Comparison of ENCODE assay signal across 16 cellular contexts in the genomic region with DNA sequence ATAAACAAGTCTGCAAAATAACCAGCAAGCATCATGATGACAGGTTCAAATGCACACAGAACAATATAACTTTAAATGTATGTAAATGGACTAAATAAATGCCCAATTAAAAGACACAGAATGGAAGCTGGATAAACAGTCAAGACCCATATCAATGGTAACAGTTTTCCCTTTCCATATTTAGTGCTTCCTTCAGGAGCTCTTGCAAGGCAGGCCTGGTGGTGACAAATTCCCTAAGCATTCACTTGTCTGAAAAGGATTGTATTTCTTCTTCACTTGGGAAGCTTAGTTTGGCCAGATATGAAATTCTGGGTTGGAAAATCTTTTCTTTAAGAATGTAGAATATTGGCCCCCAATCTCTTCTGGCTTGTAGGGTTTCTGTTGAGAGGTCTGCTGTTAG.
"Had no signal": no experiment of that assay in that cellular context is flagged by ENCODE, and none has a peak within 500 bp of the region (broad histone marks: within the 10 kb centered on the region; RNA-seq: fewer than 3 reads in every experiment).

No MANE protein-coding gene starts in this region.

- H3K4me1 ChIP-seq: gastroesophageal sphincter, pancreas, right lobe of liver, upper lobe of left lung had no signal

- H3K9me3 ChIP-seq: heart left ventricle, mucosa of descending colon, pancreas, right lobe of liver, thoracic aorta, upper lobe of left lung had no signal

- H3K27ac ChIP-seq: epithelial cell of prostate, gastroesophageal sphincter, heart left ventricle, pancreas, right lobe of liver, thoracic aorta, upper lobe of left lung, VCaP had no signal

- H3K27me3 ChIP-seq: heart left ventricle, pancreas, right lobe of liver, upper lobe of left lung had no signal

- H3K4me3 ChIP-seq: gastroesophageal sphincter, heart left ventricle, mucosa of descending colon, pancreas, right lobe of liver, thoracic aorta, upper lobe of left lung had no signal

- DNase-seq: activated CD4-positive, alpha-beta T cell treated with anti-CD3 and anti-CD28 coated beads, Interleukin-2, amount 50 U/mL, for 4 hours; activated CD4-positive, CD25-positive, alpha-beta regulatory T cell treated with anti-CD3 and anti-CD28 coated beads, Interleukin-2, amount 50 U/mL, for 72 hours; activated gamma-delta T cell treated with Interleukin-2 at 50 U/mL for 16 hours; amniotic stem cell; effector memory CD8-positive, alpha-beta T cell; heart left ventricle; mucosa of descending colon; naive thymus-derived CD8-positive, alpha-beta T cell; pancreas; right lobe of liver; stimulated activated CD4-positive, alpha-beta T cell treated with anti-CD3 and anti-CD28 coated beads, Interleukin-4, amount 100 ng/mL, for 4 hours; upper lobe of left lung had no signal

- H3K36me3 ChIP-seq: gastroesophageal sphincter, heart left ventricle, pancreas, right lobe of liver, thoracic aorta, upper lobe of left lung had no signal
